15 cellular contexts compared by ENCODE assay signal in the genomic region with DNA sequence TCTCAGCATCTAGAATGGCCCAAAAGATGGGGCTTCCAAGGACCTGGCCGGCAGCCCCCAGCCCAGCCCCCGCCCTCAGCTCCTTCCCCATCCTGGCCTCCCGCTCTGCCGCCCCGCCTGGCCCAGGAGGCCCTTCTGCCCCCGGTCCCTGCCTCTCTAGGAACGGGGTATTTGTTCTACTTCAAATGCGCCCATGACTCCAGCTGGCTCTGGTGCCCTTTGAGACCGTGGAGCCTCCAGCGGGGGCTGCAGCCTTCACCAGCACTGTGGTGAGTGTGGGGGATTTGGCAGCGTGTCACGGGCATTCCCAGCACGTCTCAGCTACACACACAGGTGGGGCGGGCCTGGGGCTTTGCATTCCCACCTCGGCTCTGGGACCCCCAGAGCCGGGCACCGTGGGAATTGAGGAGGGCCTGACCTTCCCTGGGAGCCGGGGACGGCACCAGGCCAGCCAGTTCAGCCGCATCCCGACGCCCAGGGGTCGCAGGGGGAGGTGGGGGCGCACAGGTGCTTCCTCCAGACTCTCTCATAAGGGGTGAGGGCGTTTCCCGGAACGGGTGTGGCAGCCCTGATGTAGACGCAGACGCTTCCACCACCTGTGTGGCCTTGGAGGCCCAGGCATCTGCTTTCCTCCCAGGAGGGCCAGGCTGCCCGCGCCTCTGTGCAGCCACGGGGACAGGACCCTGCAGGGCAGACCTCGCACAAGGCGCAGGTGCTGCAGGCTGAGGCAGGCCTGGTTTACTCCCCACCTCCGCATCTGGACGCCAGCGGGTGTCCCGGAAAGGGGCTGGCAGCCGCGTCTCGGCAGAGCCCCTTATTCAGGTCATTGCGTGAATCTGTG. TPM values are rescaled to one million over a fixed set of nuclear protein-coding genes. Genes with fewer than 3 reads are reported as not detected.
DNase-seq lines count a peak whose midpoint lies in the region; FAIRE-seq lines count a peak whose summit lies in the region.
"Had no signal": no experiment of that assay in that cellular context is flagged by ENCODE, and none has a peak within 500 bp of the region (broad histone marks: within the 10 kb centered on the region; RNA-seq: fewer than 3 reads in every experiment).

No MANE protein-coding gene starts in this region.

- H3K27ac ChIP-seq in small intestine (ENCODE audit: low read depth in 1 of 2, low read length in 1 of 2): no peak overlapping the region
- H3K27ac ChIP-seq: A549, adrenal gland, gastroesophageal sphincter, tibial nerve had no signal

- peaks cover 14% of the 10 kb centered on the region for H3K9me3 Mint-ChIP-seq in activated T-cell treated with anti-CD3 and anti-CD28 coated beads, Interleukin-2, amount 50 U/mL, for 24 hours

- no peaks in the 10 kb centered on the region for H3K36me3 Mint-ChIP-seq in activated T-cell treated with anti-CD3 and anti-CD28 coated beads, Interleukin-2, amount 50 U/mL, for 24 hours (ENCODE audit: low read depth)

- H3K27me3 ChIP-seq in small intestine (ENCODE audit: control insufficient read depth in 2 of 2, insufficient read depth in 2 of 2, low read length in 2 of 2): no peaks in the 10 kb centered on the region
- H3K27me3 ChIP-seq: adrenal gland, gastroesophageal sphincter had no signal

- DNase-seq in activated T-cell treated with anti-CD3 and anti-CD28 coated beads, Interleukin-2, amount 50 U/mL, for 24 hours: peak; percentile 18
- DNase-seq in activated T-cell treated with anti-CD3 and anti-CD28 coated beads for 4 hours (no peak), NCI-H2171 (lab: John Stamatoyannopoulos, UW) (peak; percentile 65), islet precursor cell (peak; percentile 45), small intestine (peak; percentile 29), NCI-H1105 (lab: John Stamatoyannopoulos, UW) (no peak), putamen (ENCODE audit: low spot score) (no peak), NCI-H510A (lab: John Stamatoyannopoulos, UW) (no peak)
- DNase-seq: activated CD8-positive, alpha-beta T cell treated with anti-CD3 and anti-CD28 coated beads for 36 hours; Kasumi-1; NCI-H1105 treated with DMSO at 0.1 percent for 48 hours had no signal

- 37 to 69% (median 65%) methylated on average over 42 of the region's 42 CpGs for WGBS in small intestine, 3 donors

- peaks cover 10% of the 10 kb centered on the region for H3K4me1 Mint-ChIP-seq in activated T-cell treated with anti-CD3 and anti-CD28 coated beads, Interleukin-2, amount 50 U/mL, for 24 hours (ENCODE audit: low read depth)

- no peaks in the 10 kb centered on the region for H3K36me3 ChIP-seq in small intestine (ENCODE audit: control insufficient read depth in 2 of 2, insufficient read depth in 2 of 2, low read length in 2 of 2)
- H3K36me3 ChIP-seq: adrenal gland, gastroesophageal sphincter, tibial nerve had no signal

- no peak overlapping the region for H3K4me3 ChIP-seq in small intestine (ENCODE audit: low read depth in 1 of 2, low read length in 2 of 2)
- H3K4me3 ChIP-seq: A549, adrenal gland, gastroesophageal sphincter, tibial nerve had no signal

- no peaks in the 10 kb centered on the region for H3K4me1 ChIP-seq in small intestine (ENCODE audit: control insufficient read depth in 2 of 2, insufficient read depth in 1 of 2, low read depth in 1 of 2, low read length in 1 of 2)
- H3K4me1 ChIP-seq: A549, adrenal gland, tibial nerve had no signal

- no peak for FAIRE-seq in small intestine (lab: Jason Lieb, UNC)
- FAIRE-seq: A549 had no signal

- no peak overlapping the region for H3K4me3 Mint-ChIP-seq in activated T-cell treated with anti-CD3 and anti-CD28 coated beads, Interleukin-2, amount 50 U/mL, for 24 hours
- H3K4me3 Mint-ChIP-seq: activated CD8-positive, alpha-beta T cell treated with anti-CD3 and anti-CD28 coated beads for 36 hours had no signal

- H3K27ac Mint-ChIP-seq in activated T-cell treated with anti-CD3 and anti-CD28 coated beads, Interleukin-2, amount 50 U/mL, for 24 hours: no peak overlapping the region
- H3K27ac Mint-ChIP-seq: activated CD8-positive, alpha-beta T cell treated with anti-CD3 and anti-CD28 coated beads for 36 hours had no signal

- no peaks in the 10 kb centered on the region for H3K9me3 ChIP-seq in small intestine (ENCODE audit: control insufficient read depth, low read depth)

- no peaks in the 10 kb centered on the region for H3K27me3 Mint-ChIP-seq in activated T-cell treated with anti-CD3 and anti-CD28 coated beads, Interleukin-2, amount 50 U/mL, for 24 hours
- H3K27me3 Mint-ChIP-seq: activated CD8-positive, alpha-beta T cell treated with anti-CD3 and anti-CD28 coated beads for 36 hours had no signal

RNA-seq across cellular contexts. Expression of a gene that starts 0.9 kb away (rescaled TPM):
- polyA plus RNA-seq in small intestine: under 1 TPM in 1 of 3 donors, not detected in 2; 0.54 TPM
- polyA plus RNA-seq: A549, adrenal gland had no signal

RNA-seq across cellular contexts. Expression of a gene that starts 10.0 kb away (rescaled TPM):
- under 1 TPM in 1 of 3 donors, not detected in 2; 0.27 TPM for polyA plus RNA-seq in small intestine
- polyA plus RNA-seq: A549 had no signal

Comparison
In these comparisons a context has a peak if more than half of its experiments do, and no peak if none do; other contexts are left out.
1. DNase-seq: peak in activated T-cell treated with anti-CD3 and anti-CD28 coated beads, Interleukin-2, amount 50 U/mL, for 24 hours (single experiment), NCI-H2171 (single experiment), islet precursor cell (single experiment) and small intestine (single experiment); none in activated T-cell treated with anti-CD3 and anti-CD28 coated beads for 4 hours (single experiment), NCI-H1105 (single experiment), putamen (single experiment) and NCI-H510A (single experiment).